2 cellular contexts compared by ENCODE assay signal in genomic region chr3:134527037-134527436, GRCh38.
A peak's percentile ranks its signal among the peaks of the same experiment; 100 is the strongest.
TF ChIP-seq lines count a peak whose summit lies in the region.

No MANE protein-coding gene starts in this region.

TF ChIP-seq in HCT116, 20 proteins besides CTCF, POLR2A, EP300 and RAD21:
- TF ChIP-seq CBX3 (IDR thresholded peaks at IDR 0.05; ENCODE audit: low read depth) (0 out of 2 replicates have a peak, but pooled peaks have one; percentile 30), EZH2phosphoT487 (IDR thresholded peaks at IDR 0.05; ENCODE audit: borderline replicate concordance) (no peak), SIN3A (IDR thresholded peaks at IDR 0.05; ENCODE audit: low read depth) (no peak), FOSL1 (IDR thresholded peaks at IDR 0.05; ENCODE audit: low read depth) (no peak)

TF ChIP-seq in HepG2, 621 proteins besides CTCF, POLR2A, EP300 and RAD21:
- TF ChIP-seq TFAP4 (IDR thresholded peaks at IDR 0.05; ENCODE audit: borderline replicate concordance, low read depth), result peak; percentile 34; the same call in 1 of the 2 replicates
- no peak for TF ChIP-seq HNF4A (CRISPR knock-in tag; IDR thresholded peaks at IDR 0.05)
- TF ChIP-seq ZNF468 (CRISPR knock-in tag; IDR thresholded peaks at IDR 0.05), result no peak
- TF ChIP-seq HNRNPL (IDR thresholded peaks at IDR 0.05; ENCODE audit: low read depth, low read length), result 0 out of 2 replicates have a peak, but pooled peaks have one; percentile 49
